In genomic region chr9:77488439-77489126, GRCh38 we compare ENCODE assay signal across 8 cellular contexts.
DNase-seq lines count a peak whose midpoint lies in the region; ATAC-seq, FAIRE-seq and TF ChIP-seq lines count a peak whose summit lies in the region.

No MANE protein-coding gene starts in this region.

- no peak overlapping the region for H2AFZ ChIP-seq in Karpas-422 (ENCODE audit: low read length)

- H3K36me3 Mint-ChIP-seq in activated CD4-positive, alpha-beta memory T cell treated with anti-CD3 and anti-CD28 coated beads, Interleukin-2, amount 10 ng/mL, durations not matched to agents 7 days and 5 days (ENCODE audit: low read depth), result no peaks in the 10 kb centered on the region
- H3K36me3 Mint-ChIP-seq in activated CD4-positive, alpha-beta memory T cell treated with anti-CD3 and anti-CD28 coated beads for 36 hours, result peaks cover 7% of the 10 kb centered on the region

- H3K27ac ChIP-seq in Karpas-422 (ENCODE audit: low read length) (no peak overlapping the region), brain microvascular endothelial cell (no peak overlapping the region)

- H3K9me3 Mint-ChIP-seq in activated CD4-positive, alpha-beta memory T cell treated with anti-CD3 and anti-CD28 coated beads, Interleukin-2, amount 10 ng/mL, durations not matched to agents 7 days and 5 days, result peaks cover 3% of the 10 kb centered on the region
- peaks cover 13% of the 10 kb centered on the region for H3K9me3 Mint-ChIP-seq in activated CD4-positive, alpha-beta memory T cell treated with anti-CD3 and anti-CD28 coated beads for 36 hours

- H3K4me3 ChIP-seq in Karpas-422 (ENCODE audit: low read length), result no peak overlapping the region
- no peak overlapping the region for H3K4me3 ChIP-seq in brain microvascular endothelial cell (ENCODE audit: low read depth, low read length)
- no peak overlapping the region for H3K4me3 ChIP-seq in retinal pigment epithelial cell (ENCODE audit: low read length)

- no peak overlapping the region for H3K4me2 ChIP-seq in Karpas-422 (ENCODE audit: low read depth, low read length, poor library complexity, severe bottlenecking)

- peak overlapping the region; percentile 74 for H3K4me3 Mint-ChIP-seq in activated CD4-positive, alpha-beta memory T cell treated with anti-CD3 and anti-CD28 coated beads, Interleukin-2, amount 10 ng/mL, durations not matched to agents 7 days and 5 days
- no peak overlapping the region for H3K4me3 Mint-ChIP-seq in activated CD4-positive, alpha-beta memory T cell treated with anti-CD3 and anti-CD28 coated beads for 36 hours

- FAIRE-seq in frontal cortex (lab: Jason Lieb, UNC), result no peak

- no peaks in the 10 kb centered on the region for H3K9me2 ChIP-seq in Karpas-422 (replicated peaks; ENCODE audit: insufficient read depth, low read length)

- H4K20me1 ChIP-seq in Karpas-422 (ENCODE audit: insufficient read depth, low read depth, low read length), result no peaks in the 10 kb centered on the region

- DNase-seq in activated CD4-positive, alpha-beta memory T cell treated with anti-CD3 and anti-CD28 coated beads, Interleukin-2, amount 10 ng/mL, durations not matched to agents 7 days and 5 days, result no peak
- no peak for DNase-seq in activated CD4-positive, alpha-beta memory T cell treated with anti-CD3 and anti-CD28 coated beads for 36 hours
- DNase-seq in Karpas-422, result peak; percentile 68
- DNase-seq in brain microvascular endothelial cell, result no peak
- no peak for DNase-seq in retinal pigment epithelial cell (ENCODE audit: low read depth)
- DNase-seq in frontal cortex (ENCODE audit: low spot score in 2 of 2), result no peak

- H3K36me3 ChIP-seq in Karpas-422 (ENCODE audit: insufficient read depth, low read length) (no peaks in the 10 kb centered on the region), brain microvascular endothelial cell (replicated peaks) (no peaks in the 10 kb centered on the region)

- no peaks in the 10 kb centered on the region for H3K4me1 ChIP-seq in Karpas-422 (ENCODE audit: low read length)

- peaks cover 6% of the 10 kb centered on the region for H3K27me3 Mint-ChIP-seq in activated CD4-positive, alpha-beta memory T cell treated with anti-CD3 and anti-CD28 coated beads, Interleukin-2, amount 10 ng/mL, durations not matched to agents 7 days and 5 days
- peaks cover 21% of the 10 kb centered on the region for H3K27me3 Mint-ChIP-seq in activated CD4-positive, alpha-beta memory T cell treated with anti-CD3 and anti-CD28 coated beads for 36 hours

- no peak for ATAC-seq in GM19328 (IDR thresholded peaks at IDR 0.05; ENCODE audit: unreplicated experiment)
- no peak for ATAC-seq in HG03521 (IDR thresholded peaks at IDR 0.05; ENCODE audit: unreplicated experiment)

- TF ChIP-seq CTCF in brain microvascular endothelial cell (IDR thresholded peaks at IDR 0.05; ENCODE audit: low read depth, low read length, missing control alignments) (peak; percentile 71), retinal pigment epithelial cell (conservative IDR thresholded peaks at IDR 0.05; ENCODE audit: low read depth, low read length) (peak; percentile 70)

- in situ Hi-C loops in brain microvascular endothelial cell (cut with HindIII; ENCODE audit: low pct_ligation_motif_present, low sequenced_read_pairs), result no loop called here

- CTCF ChIA-PET in activated CD4-positive, alpha-beta memory T cell treated with anti-CD3 and anti-CD28 coated beads, Interleukin-2, amount 10 ng/mL, durations not matched to agents 7 days and 5 days (lab: Charles Lee), result interaction anchor here (0.7 to 6.3 kb wide), 11 partner anchors 12 to 326 kb away, joined by 3 to 161 read pairs (median 5); no protein-coding TSS in a partner anchor
- CTCF ChIA-PET in activated CD4-positive, alpha-beta memory T cell treated with anti-CD3 and anti-CD28 coated beads for 36 hours (lab: Charles Lee), result interaction anchor here (1.1 to 6.5 kb wide), 9 partner anchors 12 to 547 kb away, joined by 3 to 132 read pairs (median 4); no protein-coding TSS in a partner anchor

- H3K79me2 ChIP-seq in Karpas-422 (ENCODE audit: low read length), result no peaks in the 10 kb centered on the region

- peaks cover 34% of the 10 kb centered on the region for H3K4me1 Mint-ChIP-seq in activated CD4-positive, alpha-beta memory T cell treated with anti-CD3 and anti-CD28 coated beads, Interleukin-2, amount 10 ng/mL, durations not matched to agents 7 days and 5 days
- H3K4me1 Mint-ChIP-seq in activated CD4-positive, alpha-beta memory T cell treated with anti-CD3 and anti-CD28 coated beads for 36 hours (ENCODE audit: low read depth), result peaks cover 17% of the 10 kb centered on the region

- POLR2A ChIA-PET in activated CD4-positive, alpha-beta memory T cell treated with anti-CD3 and anti-CD28 coated beads, Interleukin-2, amount 10 ng/mL, durations not matched to agents 7 days and 5 days (lab: Charles Lee), result interaction anchor here (0.7 to 1.9 kb wide), 5 partner anchors 28 to 55 kb away, joined by 3 to 5 read pairs (median 3); no protein-coding TSS in a partner anchor
- POLR2A ChIA-PET in activated CD4-positive, alpha-beta memory T cell treated with anti-CD3 and anti-CD28 coated beads for 36 hours (lab: Charles Lee), result interaction anchor here (0.6 to 1.4 kb wide), 2 partner anchors 12 to 250 kb away, joined by 3 to 6 read pairs; no protein-coding TSS in a partner anchor

- intact Hi-C loops in activated CD4-positive, alpha-beta memory T cell treated with anti-CD3 and anti-CD28 coated beads for 36 hours (cut with micrococcal nuclease), result loop anchor here (1.0 kb wide), 2 partner anchors 33 to 55 kb away; no protein-coding TSS in a partner anchor

- no peak overlapping the region for H3K9ac ChIP-seq in Karpas-422 (ENCODE audit: low read length)

- H3K27me3 ChIP-seq in Karpas-422 (ENCODE audit: low read length) (no peaks in the 10 kb centered on the region), brain microvascular endothelial cell (replicated peaks) (no peaks in the 10 kb centered on the region)

- H3K27ac Mint-ChIP-seq in activated CD4-positive, alpha-beta memory T cell treated with anti-CD3 and anti-CD28 coated beads, Interleukin-2, amount 10 ng/mL, durations not matched to agents 7 days and 5 days, result no peak overlapping the region
- H3K27ac Mint-ChIP-seq in activated CD4-positive, alpha-beta memory T cell treated with anti-CD3 and anti-CD28 coated beads for 36 hours, result no peak overlapping the region

- no peaks in the 10 kb centered on the region for H3K9me3 ChIP-seq in Karpas-422 (ENCODE audit: low read length)
